In the genomic region with DNA sequence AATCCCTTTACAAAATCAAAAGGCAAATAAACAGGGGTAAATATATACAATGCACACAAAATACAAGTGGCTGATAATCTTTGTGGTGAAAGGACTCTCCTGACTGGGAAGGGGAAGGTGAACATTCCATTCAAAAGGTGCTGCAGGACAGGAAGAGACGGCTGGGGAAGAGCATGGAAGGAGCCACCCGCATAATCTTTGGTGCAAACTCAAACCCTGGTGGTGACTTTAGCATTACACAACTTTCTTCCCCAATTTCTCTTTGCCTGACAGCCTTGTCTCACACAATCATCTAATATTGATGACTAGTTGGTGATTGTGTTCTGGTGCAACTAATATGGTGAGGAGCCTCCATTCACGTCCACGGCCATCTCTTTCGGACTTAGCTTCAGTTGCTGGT, we compare ENCODE assay signal across 35 cellular contexts.
"Had no signal": no experiment of that assay in that cellular context is flagged by ENCODE, and none has a peak within 500 bp of the region (broad histone marks: within the 10 kb centered on the region; RNA-seq: fewer than 3 reads in every experiment).

No MANE protein-coding gene starts in this region.

- ATAC-seq: activated CD4-positive, alpha-beta T cell treated with anti-CD3 and anti-CD28 coated beads for 36 hours; activated CD4-positive, CD25-positive, alpha-beta regulatory T cell treated with anti-CD3 and anti-CD28 coated beads, Interleukin-2, amount 50 U/mL, for 24 hours; activated naive CD4-positive, alpha-beta T cell treated with anti-CD3 and anti-CD28 coated beads, Interleukin-2, amount 50 U/mL, for 72 hours; activated T-cell treated with anti-CD3 and anti-CD28 coated beads, Interleukin-2, amount 50 U/mL, for 72 hours; effector memory CD8-positive, alpha-beta T cell; esophagus mucosa; heart left ventricle; T-helper 17 cell had no signal

- H3K4me3 ChIP-seq: ascending aorta, heart left ventricle had no signal

- H3K9me3 ChIP-seq: ascending aorta, heart left ventricle had no signal

- H3K27me3 Mint-ChIP-seq: activated B cell treated with CpG ODN at 0.5 μM for 24 hours; activated CD4-positive, alpha-beta T cell treated with anti-CD3 and anti-CD28 coated beads, Interleukin-2, amount 10 ng/mL, durations not matched to agents 24 days and 14 days; activated naive CD4-positive, alpha-beta T cell treated with anti-CD3 and anti-CD28 coated beads, Interleukin-2, amount 10 ng/mL, durations not matched to agents 7 days and 5 days; activated naive CD8-positive, alpha-beta T cell treated with anti-CD3 and anti-CD28 coated beads, Interleukin-2, amount 10 ng/mL, durations not matched to agents 7 days and 5 days; brain had no signal

- H3K27me3 ChIP-seq: ascending aorta had no signal

- H3K27ac Mint-ChIP-seq: activated B cell treated with CpG ODN at 0.5 μM for 24 hours; activated CD4-positive, alpha-beta memory T cell treated with anti-CD3 and anti-CD28 coated beads, Interleukin-2, amount 10 ng/mL, durations not matched to agents 7 days and 5 days; activated CD4-positive, alpha-beta T cell treated with anti-CD3 and anti-CD28 coated beads for 36 hours; activated CD4-positive, alpha-beta T cell treated with anti-CD3 and anti-CD28 coated beads, Interleukin-2, amount 10 ng/mL, durations not matched to agents 24 days and 14 days; activated naive CD4-positive, alpha-beta T cell treated with anti-CD3 and anti-CD28 coated beads, Interleukin-2, amount 10 ng/mL, durations not matched to agents 7 days and 5 days; activated naive CD4-positive, alpha-beta T cell treated with anti-CD3 and anti-CD28 coated beads, Interleukin-2, amount 50 U/mL, for 72 hours; activated naive CD8-positive, alpha-beta T cell treated with anti-CD3 and anti-CD28 coated beads, Interleukin-2, amount 10 ng/mL, durations not matched to agents 7 days and 5 days; activated T-cell treated with anti-CD3 and anti-CD28 coated beads, Interleukin-2, amount 50 U/mL, for 24 hours; activated T-cell treated with anti-CD3 and anti-CD28 coated beads, Interleukin-2, amount 50 U/mL, for 72 hours; brain; effector memory CD8-positive, alpha-beta T cell; T-helper 17 cell; T-helper 2 cell treated with Interferon-gamma antibody and Interleukin-4, amounts not matched to agents 5 μg/mL and 100 μg/mL, for 36 hours had no signal

- H3K9me3 Mint-ChIP-seq: activated B cell treated with CpG ODN at 0.5 μM for 24 hours; activated CD4-positive, alpha-beta memory T cell treated with anti-CD3 and anti-CD28 coated beads, Interleukin-2, amount 10 ng/mL, durations not matched to agents 7 days and 5 days; activated CD4-positive, alpha-beta T cell treated with anti-CD3 and anti-CD28 coated beads, Interleukin-2, amount 10 ng/mL, durations not matched to agents 24 days and 14 days; activated naive CD4-positive, alpha-beta T cell treated with anti-CD3 and anti-CD28 coated beads, Interleukin-2, amount 10 ng/mL, durations not matched to agents 7 days and 5 days; activated naive CD8-positive, alpha-beta T cell treated with anti-CD3 and anti-CD28 coated beads, Interleukin-2, amount 10 ng/mL, durations not matched to agents 7 days and 5 days; activated T-cell treated with anti-CD3 and anti-CD28 coated beads, Interleukin-2, amount 50 U/mL, for 24 hours; activated T-cell treated with anti-CD3 and anti-CD28 coated beads, Interleukin-2, amount 50 U/mL, for 72 hours; brain; effector memory CD8-positive, alpha-beta T cell; T-helper 2 cell treated with Interferon-gamma antibody and Interleukin-4, amounts not matched to agents 5 μg/mL and 100 μg/mL, for 36 hours had no signal

- H3K27ac ChIP-seq: ascending aorta, epithelial cell of prostate, heart left ventricle, WERI-Rb-1 had no signal

- H3K36me3 Mint-ChIP-seq: activated naive CD4-positive, alpha-beta T cell treated with anti-CD3 and anti-CD28 coated beads, Interleukin-2, amount 10 ng/mL, durations not matched to agents 7 days and 5 days; activated naive CD4-positive, alpha-beta T cell treated with anti-CD3 and anti-CD28 coated beads, Interleukin-2, amount 50 U/mL, for 72 hours; activated naive CD8-positive, alpha-beta T cell treated with anti-CD3 and anti-CD28 coated beads, Interleukin-2, amount 10 ng/mL, durations not matched to agents 7 days and 5 days; brain had no signal

- FAIRE-seq: colon, endometrium, endothelial cell of umbilical vein, frontal cortex had no signal

- DNase-seq: activated B cell treated with CpG ODN at 0.5 μM for 24 hours; activated CD4-positive, alpha-beta memory T cell treated with anti-CD3 and anti-CD28 coated beads, Interleukin-2, amount 10 ng/mL, durations not matched to agents 7 days and 5 days; activated CD4-positive, alpha-beta T cell treated with anti-CD3 and anti-CD28 coated beads for 36 hours; activated CD4-positive, alpha-beta T cell treated with anti-CD3 and anti-CD28 coated beads, Interleukin-2, amount 10 ng/mL, durations not matched to agents 24 days and 14 days; activated CD4-positive, alpha-beta T cell treated with anti-CD3 and anti-CD28 coated beads, Interleukin-2, amount 50 U/mL, for 4 hours; activated CD8-positive, alpha-beta memory T cell treated with anti-CD3 and anti-CD28 coated beads, Interleukin-2, amount 50 U/mL, for 48 hours; activated gamma-delta T cell; activated naive CD4-positive, alpha-beta T cell; activated naive CD4-positive, alpha-beta T cell treated with anti-CD3 and anti-CD28 coated beads, Interleukin-2, amount 10 ng/mL, durations not matched to agents 7 days and 5 days; activated naive CD8-positive, alpha-beta T cell treated with anti-CD3 and anti-CD28 coated beads, Interleukin-2, amount 10 ng/mL, durations not matched to agents 7 days and 5 days; activated T-cell treated with anti-CD3 and anti-CD28 coated beads for 4 hours; activated T-cell treated with anti-CD3 and anti-CD28 coated beads, Interleukin-2, amount 50 U/mL, for 24 hours; activated T-cell treated with anti-CD3 and anti-CD28 coated beads, Interleukin-2, amount 50 U/mL, for 72 hours; caudate nucleus; cortex of kidney; dermis blood vessel endothelial cell; effector CD4-positive, alpha-beta T cell; effector memory CD8-positive, alpha-beta T cell; foreskin fibroblast; heart left ventricle; T-helper 1 cell; T-helper 17 cell; T1000; WERI-Rb-1 had no signal

- H3K4me1 ChIP-seq: ascending aorta, heart left ventricle had no signal

- H3K4me1 Mint-ChIP-seq: activated B cell treated with CpG ODN at 0.5 μM for 24 hours; activated CD4-positive, alpha-beta memory T cell treated with anti-CD3 and anti-CD28 coated beads, Interleukin-2, amount 10 ng/mL, durations not matched to agents 7 days and 5 days; activated CD4-positive, alpha-beta T cell treated with anti-CD3 and anti-CD28 coated beads for 36 hours; activated CD4-positive, alpha-beta T cell treated with anti-CD3 and anti-CD28 coated beads, Interleukin-2, amount 10 ng/mL, durations not matched to agents 24 days and 14 days; activated naive CD4-positive, alpha-beta T cell treated with anti-CD3 and anti-CD28 coated beads, Interleukin-2, amount 10 ng/mL, durations not matched to agents 7 days and 5 days; activated naive CD8-positive, alpha-beta T cell treated with anti-CD3 and anti-CD28 coated beads, Interleukin-2, amount 10 ng/mL, durations not matched to agents 7 days and 5 days had no signal

- H3K4me3 Mint-ChIP-seq: activated B cell treated with CpG ODN at 0.5 μM for 24 hours; activated CD4-positive, alpha-beta memory T cell treated with anti-CD3 and anti-CD28 coated beads, Interleukin-2, amount 10 ng/mL, durations not matched to agents 7 days and 5 days; activated CD4-positive, alpha-beta T cell treated with anti-CD3 and anti-CD28 coated beads for 36 hours; activated CD4-positive, alpha-beta T cell treated with anti-CD3 and anti-CD28 coated beads, Interleukin-2, amount 10 ng/mL, durations not matched to agents 24 days and 14 days; activated naive CD4-positive, alpha-beta T cell treated with anti-CD3 and anti-CD28 coated beads, Interleukin-2, amount 10 ng/mL, durations not matched to agents 7 days and 5 days; activated naive CD8-positive, alpha-beta T cell treated with anti-CD3 and anti-CD28 coated beads, Interleukin-2, amount 10 ng/mL, durations not matched to agents 7 days and 5 days; activated T-cell treated with anti-CD3 and anti-CD28 coated beads, Interleukin-2, amount 50 U/mL, for 24 hours; activated T-cell treated with anti-CD3 and anti-CD28 coated beads, Interleukin-2, amount 50 U/mL, for 72 hours; brain; effector memory CD8-positive, alpha-beta T cell; T-helper 17 cell; T-helper 2 cell treated with Interferon-gamma antibody and Interleukin-4, amounts not matched to agents 5 μg/mL and 100 μg/mL, for 36 hours had no signal

- H3K36me3 ChIP-seq: ascending aorta, heart left ventricle, WERI-Rb-1 had no signal
